In the genomic region with DNA sequence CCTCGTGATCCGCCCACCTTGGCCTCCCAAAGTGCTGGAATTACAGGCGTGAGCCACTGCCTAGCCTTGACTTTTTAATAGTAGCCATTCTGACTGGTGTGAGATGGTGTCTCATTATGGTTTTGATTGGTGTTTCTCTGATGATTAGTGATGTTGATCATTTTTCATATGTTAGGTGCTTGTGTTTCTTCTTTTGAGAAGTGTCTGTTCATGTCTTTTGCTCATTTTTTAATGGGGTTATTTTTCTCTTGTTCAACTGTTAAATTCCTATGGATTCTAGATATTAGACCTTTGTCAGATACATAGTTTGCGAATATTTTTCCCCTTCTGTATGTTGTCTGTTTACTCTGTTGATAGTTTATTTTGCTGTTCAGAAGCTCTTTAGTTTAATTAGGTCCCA, we compare ENCODE assay signal across 6 cellular contexts. TPM values are rescaled to one million over a fixed set of nuclear protein-coding genes. Genes with fewer than 3 reads are reported as not detected.
DNase-seq lines count a peak whose midpoint lies in the region; ATAC-seq and TF ChIP-seq lines count a peak whose summit lies in the region.
"Not testable (repeated sequence)": the region's sequence is repeated elsewhere in the genome, so short reads cannot be mapped to it uniquely, and the experiment has no call there.

No MANE protein-coding gene starts in this region.

- peaks cover 35% of the 10 kb centered on the region for H3K4me1 ChIP-seq in CD4-positive, CD25-positive, alpha-beta regulatory T cell (ENCODE audit: control insufficient read depth, insufficient read depth, low read length, poor library complexity, severe bottlenecking)
- H3K4me1 ChIP-seq in CD8-positive, alpha-beta T cell (ENCODE audit: insufficient read depth, low read length): peaks cover 48% of the 10 kb centered on the region

- H3K4me3 ChIP-seq in CD4-positive, CD25-positive, alpha-beta regulatory T cell (ENCODE audit: low read depth, low read length); CD8-positive, alpha-beta T cell (ENCODE audit: low read depth, low read length): not testable (repeated sequence)

- not testable (repeated sequence) for DNase-seq in CD4-positive, CD25-positive, alpha-beta regulatory T cell; CD8-positive, alpha-beta T cell; T-helper 17 cell; central memory CD8-positive, alpha-beta T cell (ENCODE audit: low spot score in 2 of 2); endothelial cell (ENCODE audit: low spot score)

- not testable (repeated sequence) for H3K27ac ChIP-seq in CD4-positive, CD25-positive, alpha-beta regulatory T cell (ENCODE audit: insufficient read depth, low read length, poor library complexity, severe bottlenecking); CD8-positive, alpha-beta T cell (ENCODE audit: low read depth, low read length)

- peaks cover 30% of the 10 kb centered on the region for H3K36me3 ChIP-seq in CD4-positive, CD25-positive, alpha-beta regulatory T cell (ENCODE audit: control insufficient read depth, insufficient read depth, low read length)
- not testable (repeated sequence) for H3K36me3 ChIP-seq in CD8-positive, alpha-beta T cell (ENCODE audit: insufficient read depth, low read length)

- peaks cover 52% of the 10 kb centered on the region for H3K36me3 Mint-ChIP-seq in CD4-positive, CD25-positive, alpha-beta regulatory T cell
- peaks cover 64% of the 10 kb centered on the region for H3K36me3 Mint-ChIP-seq in CD8-positive, alpha-beta T cell
- peaks cover 19% of the 10 kb centered on the region for H3K36me3 Mint-ChIP-seq in T-helper 17 cell (ENCODE audit: low read depth)
- H3K36me3 Mint-ChIP-seq in activated naive CD4-positive, alpha-beta T cell treated with anti-CD3 and anti-CD28 coated beads, Interleukin-2, amount 50 U/mL, for 24 hours: peaks cover 30% of the 10 kb centered on the region
- peaks cover 21% of the 10 kb centered on the region for H3K36me3 Mint-ChIP-seq in central memory CD8-positive, alpha-beta T cell (ENCODE audit: insufficient read depth)
- not testable (repeated sequence) for H3K36me3 Mint-ChIP-seq in endothelial cell (ENCODE audit: low read depth, unreplicated experiment)

- not testable (repeated sequence) for H3K27me3 Mint-ChIP-seq in CD4-positive, CD25-positive, alpha-beta regulatory T cell; CD8-positive, alpha-beta T cell (ENCODE audit: low read depth); T-helper 17 cell; activated naive CD4-positive, alpha-beta T cell treated with anti-CD3 and anti-CD28 coated beads, Interleukin-2, amount 50 U/mL, for 24 hours; central memory CD8-positive, alpha-beta T cell; endothelial cell (ENCODE audit: unreplicated experiment)

- intact Hi-C loops in CD8-positive, alpha-beta T cell (cut with DNase I, micrococcal nuclease): not testable (repeated sequence)

- POLR2A ChIA-PET in CD8-positive, alpha-beta T cell (lab: Charles Lee): interaction anchor here (0.7 to 1.0 kb wide), 3 partner anchors 15 to 930 kb away, joined by 3 to 6 read pairs (median 3); no protein-coding TSS in a partner anchor

- not testable (repeated sequence) for H3K9me3 Mint-ChIP-seq in CD4-positive, CD25-positive, alpha-beta regulatory T cell; CD8-positive, alpha-beta T cell; activated naive CD4-positive, alpha-beta T cell treated with anti-CD3 and anti-CD28 coated beads, Interleukin-2, amount 50 U/mL, for 24 hours; central memory CD8-positive, alpha-beta T cell; endothelial cell (ENCODE audit: unreplicated experiment)

- H3K27ac Mint-ChIP-seq in CD4-positive, CD25-positive, alpha-beta regulatory T cell; central memory CD8-positive, alpha-beta T cell (ENCODE audit: low read depth); endothelial cell (ENCODE audit: unreplicated experiment): not testable (repeated sequence)
- H3K27ac Mint-ChIP-seq in CD8-positive, alpha-beta T cell: peak overlapping the region; percentile 42
- H3K27ac Mint-ChIP-seq in T-helper 17 cell: peak overlapping the region; percentile 78
- peak overlapping the region; percentile 36 for H3K27ac Mint-ChIP-seq in activated naive CD4-positive, alpha-beta T cell treated with anti-CD3 and anti-CD28 coated beads, Interleukin-2, amount 50 U/mL, for 24 hours

- H3K4me3 Mint-ChIP-seq in CD4-positive, CD25-positive, alpha-beta regulatory T cell: peak overlapping the region in 3 of 4 donors; percentile 3 to 49 (median 43)
- H3K4me3 Mint-ChIP-seq in CD8-positive, alpha-beta T cell: not testable (repeated sequence)
- H3K4me3 Mint-ChIP-seq in T-helper 17 cell (peak overlapping the region; percentile 55), endothelial cell (ENCODE audit: unreplicated experiment) (peak overlapping the region; percentile 44)
- peak overlapping the region; percentile 17 for H3K4me3 Mint-ChIP-seq in activated naive CD4-positive, alpha-beta T cell treated with anti-CD3 and anti-CD28 coated beads, Interleukin-2, amount 50 U/mL, for 24 hours
- H3K4me3 Mint-ChIP-seq in central memory CD8-positive, alpha-beta T cell: peak overlapping the region; percentile 19

- TF ChIP-seq CTCF in CD8-positive, alpha-beta T cell (IDR thresholded peaks at IDR 0.05); endothelial cell (IDR thresholded peaks at IDR 0.05; ENCODE audit: unreplicated experiment): not testable (repeated sequence)

- ATAC-seq in CD4-positive, CD25-positive, alpha-beta regulatory T cell (ENCODE audit: low read depth in 2 of 2); CD8-positive, alpha-beta T cell; T-helper 17 cell; central memory CD8-positive, alpha-beta T cell (replicated peaks; ENCODE audit: extremely low read depth, poor library complexity, severe bottlenecking): not testable (repeated sequence)

- CTCF ChIA-PET in CD8-positive, alpha-beta T cell (lab: Charles Lee): not testable (repeated sequence)

- not testable (repeated sequence) for H3K9me3 ChIP-seq in CD4-positive, CD25-positive, alpha-beta regulatory T cell (ENCODE audit: control insufficient read depth in 2 of 2, low read length in 2 of 2); CD8-positive, alpha-beta T cell (ENCODE audit: low read length); T-helper 17 cell (ENCODE audit: control insufficient read depth, low read length, poor library complexity, severe bottlenecking)

- H3K4me1 Mint-ChIP-seq in CD4-positive, CD25-positive, alpha-beta regulatory T cell: peaks cover 52 to 86% (median 72%) of the 10 kb centered on the region in 4 donors
- H3K4me1 Mint-ChIP-seq in CD8-positive, alpha-beta T cell (ENCODE audit: low read depth): peaks cover 86% of the 10 kb centered on the region
- H3K4me1 Mint-ChIP-seq in T-helper 17 cell: peaks cover 62% of the 10 kb centered on the region
- H3K4me1 Mint-ChIP-seq in activated naive CD4-positive, alpha-beta T cell treated with anti-CD3 and anti-CD28 coated beads, Interleukin-2, amount 50 U/mL, for 24 hours: peaks cover 80% of the 10 kb centered on the region
- H3K4me1 Mint-ChIP-seq in central memory CD8-positive, alpha-beta T cell: peaks cover 81% of the 10 kb centered on the region
- not testable (repeated sequence) for H3K4me1 Mint-ChIP-seq in endothelial cell (ENCODE audit: unreplicated experiment)

- H3K27me3 ChIP-seq in CD4-positive, CD25-positive, alpha-beta regulatory T cell (ENCODE audit: control insufficient read depth, insufficient read depth, low read length); CD8-positive, alpha-beta T cell (ENCODE audit: insufficient read depth, low read length): not testable (repeated sequence)

RNA-seq across cellular contexts. Expression of gene CDC14A, which starts 17.0 kb away (rescaled TPM):
- total RNA-seq in CD4-positive, CD25-positive, alpha-beta regulatory T cell: 155 TPM
- polyA plus RNA-seq in CD4-positive, CD25-positive, alpha-beta regulatory T cell: 10 to 100 TPM; 33.8 to 40.2 (median 36.3) TPM
- 100 to 1,000 TPM; 136 to 144 TPM for total RNA-seq in CD8-positive, alpha-beta T cell
- 100 to 1,000 TPM; 186 to 281 TPM for total RNA-seq in T-helper 17 cell
- total RNA-seq in endothelial cell (ENCODE audit: unreplicated experiment): 12.9 TPM
